In the genomic region with DNA sequence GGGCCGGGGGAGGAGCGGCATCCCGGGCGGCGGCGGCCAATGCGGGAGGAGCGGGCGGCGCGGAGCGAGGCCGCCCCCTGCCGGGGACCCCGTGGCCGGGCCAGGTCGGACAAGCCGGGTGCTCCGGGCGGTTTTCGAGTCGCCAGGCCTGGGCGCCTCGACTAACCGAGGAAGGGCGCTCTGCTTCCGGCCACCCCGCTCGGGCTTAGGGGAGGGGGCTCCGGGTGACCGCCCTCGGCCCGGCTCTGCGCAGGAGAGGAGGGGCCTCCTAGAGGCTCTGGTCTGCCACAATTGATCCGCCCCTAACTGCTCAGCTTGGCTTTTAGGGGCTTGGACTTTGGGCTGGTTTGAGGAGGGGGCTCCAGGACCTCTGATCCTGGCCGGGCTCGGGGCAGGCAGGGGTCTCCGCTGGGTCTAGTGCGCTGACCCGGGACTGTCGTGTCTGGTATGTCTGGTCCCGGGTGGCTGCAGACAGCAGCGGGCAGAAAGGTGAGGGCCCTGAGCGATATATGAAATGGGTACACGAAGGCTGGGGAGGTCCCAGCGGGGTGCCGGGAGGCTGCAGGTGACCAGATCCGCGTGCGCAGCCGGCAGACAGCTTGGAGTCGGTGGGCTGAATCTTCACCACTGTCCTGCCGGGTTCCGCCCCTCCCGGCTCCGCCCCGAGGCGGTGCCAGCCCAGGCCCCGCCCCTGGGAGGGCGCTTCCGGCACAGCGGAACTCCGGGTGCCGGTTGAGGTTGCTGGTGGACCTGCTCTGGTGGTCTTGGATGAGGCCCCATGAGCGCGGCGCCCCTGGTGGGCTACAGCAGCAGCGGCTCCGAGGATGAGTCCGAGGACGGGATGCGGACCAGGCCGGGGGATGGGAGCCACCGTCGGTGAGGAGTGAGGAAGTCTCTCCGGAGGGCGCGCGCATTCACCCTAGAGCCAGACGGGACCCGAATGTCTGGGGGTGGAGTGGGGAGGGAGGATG, we compare ENCODE assay signal across 1 cellular context.
TF ChIP-seq lines count a peak whose summit lies in the region.

A gene with protein sequence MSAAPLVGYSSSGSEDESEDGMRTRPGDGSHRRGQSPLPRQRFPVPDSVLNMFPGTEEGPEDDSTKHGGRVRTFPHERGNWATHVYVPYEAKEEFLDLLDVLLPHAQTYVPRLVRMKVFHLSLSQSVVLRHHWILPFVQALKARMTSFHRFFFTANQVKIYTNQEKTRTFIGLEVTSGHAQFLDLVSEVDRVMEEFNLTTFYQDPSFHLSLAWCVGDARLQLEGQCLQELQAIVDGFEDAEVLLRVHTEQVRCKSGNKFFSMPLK (plus strand): TSS at position 702 of the 971 bp plus-strand sequence. CDS start 77 bp downstream, at position 779.

TF ChIP-seq in HepG2, 621 proteins besides CTCF, POLR2A, EP300 and RAD21 (continued from another document and continues in another):
- TF ChIP-seq, protein P1, sequence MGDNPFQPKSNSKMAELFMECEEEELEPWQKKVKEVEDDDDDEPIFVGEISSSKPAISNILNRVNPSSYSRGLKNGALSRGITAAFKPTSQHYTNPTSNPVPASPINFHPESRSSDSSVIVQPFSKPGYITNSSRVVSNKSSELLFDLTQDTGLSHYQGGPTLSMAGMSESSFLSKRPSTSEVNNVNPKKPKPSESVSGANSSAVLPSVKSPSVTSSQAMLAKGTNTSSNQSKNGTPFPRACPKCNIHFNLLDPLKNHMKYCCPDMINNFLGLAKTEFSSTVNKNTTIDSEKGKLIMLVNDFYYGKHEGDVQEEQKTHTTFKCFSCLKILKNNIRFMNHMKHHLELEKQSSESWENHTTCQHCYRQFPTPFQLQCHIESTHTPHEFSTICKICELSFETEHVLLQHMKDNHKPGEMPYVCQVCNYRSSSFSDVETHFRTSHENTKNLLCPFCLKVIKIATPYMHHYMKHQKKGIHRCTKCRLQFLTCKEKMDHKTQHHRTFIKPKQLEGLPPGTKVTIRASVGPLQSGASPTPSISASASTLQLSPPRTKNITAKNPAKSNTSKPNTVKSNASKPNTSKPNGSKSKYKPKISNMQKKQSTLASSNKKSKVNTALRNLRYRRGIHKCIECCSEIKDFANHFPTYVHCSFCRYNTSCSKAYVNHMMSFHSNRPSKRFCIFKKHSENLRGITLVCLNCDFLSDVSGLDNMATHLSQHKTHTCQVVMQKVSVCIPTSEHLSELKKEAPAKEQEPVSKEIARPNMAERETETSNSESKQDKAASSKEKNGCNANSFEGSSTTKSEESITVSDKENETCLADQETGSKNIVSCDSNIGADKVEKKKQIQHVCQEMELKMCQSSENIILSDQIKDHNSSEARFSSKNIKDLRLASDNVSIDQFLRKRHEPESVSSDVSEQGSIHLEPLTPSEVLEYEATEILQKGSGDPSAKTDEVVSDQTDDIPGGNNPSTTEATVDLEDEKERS (CRISPR knock-in tag; IDR thresholded peaks at IDR 0.05): peak; percentile 89
- peak; percentile 36 for TF ChIP-seq IKZF4 (CRISPR knock-in tag; IDR thresholded peaks at IDR 0.05; ENCODE audit: borderline replicate concordance, low read depth, not compliant biosample characterization)
- TF ChIP-seq NCOA1 (CRISPR knock-in tag; IDR thresholded peaks at IDR 0.05): no peak
- TF ChIP-seq NCOR1 (IDR thresholded peaks at IDR 0.05; ENCODE audit: borderline replicate concordance, low read length): peak; percentile 71
- peak; percentile 78; the same call in 1 of the 2 replicates for TF ChIP-seq GATAD1 (CRISPR knock-in tag; IDR thresholded peaks at IDR 0.05)
- TF ChIP-seq MYNN (CRISPR knock-in tag; IDR thresholded peaks at IDR 0.05; ENCODE audit: low read depth): no peak
- no peak for TF ChIP-seq ZNF644 (CRISPR knock-in tag; IDR thresholded peaks at IDR 0.05; ENCODE audit: low read depth)
- 0 out of 2 replicates have a peak, but pooled peaks have one; percentile 43 for TF ChIP-seq ZNF546 (CRISPR knock-in tag; conservative IDR thresholded peaks at IDR 0.05)
- TF ChIP-seq, protein P2, sequence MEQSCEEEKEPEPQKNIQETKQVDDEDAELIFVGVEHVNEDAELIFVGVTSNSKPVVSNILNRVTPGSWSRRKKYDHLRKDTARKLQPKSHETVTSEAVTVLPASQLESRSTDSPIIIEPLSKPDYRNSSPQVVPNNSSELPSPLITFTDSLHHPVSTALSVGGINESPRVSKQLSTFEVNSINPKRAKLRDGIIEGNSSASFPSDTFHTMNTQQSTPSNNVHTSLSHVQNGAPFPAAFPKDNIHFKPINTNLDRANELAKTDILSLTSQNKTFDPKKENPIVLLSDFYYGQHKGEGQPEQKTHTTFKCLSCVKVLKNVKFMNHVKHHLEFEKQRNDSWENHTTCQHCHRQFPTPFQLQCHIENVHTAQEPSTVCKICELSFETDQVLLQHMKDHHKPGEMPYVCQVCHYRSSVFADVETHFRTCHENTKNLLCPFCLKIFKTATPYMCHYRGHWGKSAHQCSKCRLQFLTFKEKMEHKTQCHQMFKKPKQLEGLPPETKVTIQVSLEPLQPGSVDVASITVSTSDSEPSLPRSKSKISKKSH (CRISPR knock-in tag; IDR thresholded peaks at IDR 0.05; ENCODE audit: borderline replicate concordance): peak; percentile 94
- peak; percentile 59; the same call in 1 of the 2 replicates for TF ChIP-seq RFXANK (CRISPR knock-in tag; IDR thresholded peaks at IDR 0.05)
- TF ChIP-seq, protein P3, sequence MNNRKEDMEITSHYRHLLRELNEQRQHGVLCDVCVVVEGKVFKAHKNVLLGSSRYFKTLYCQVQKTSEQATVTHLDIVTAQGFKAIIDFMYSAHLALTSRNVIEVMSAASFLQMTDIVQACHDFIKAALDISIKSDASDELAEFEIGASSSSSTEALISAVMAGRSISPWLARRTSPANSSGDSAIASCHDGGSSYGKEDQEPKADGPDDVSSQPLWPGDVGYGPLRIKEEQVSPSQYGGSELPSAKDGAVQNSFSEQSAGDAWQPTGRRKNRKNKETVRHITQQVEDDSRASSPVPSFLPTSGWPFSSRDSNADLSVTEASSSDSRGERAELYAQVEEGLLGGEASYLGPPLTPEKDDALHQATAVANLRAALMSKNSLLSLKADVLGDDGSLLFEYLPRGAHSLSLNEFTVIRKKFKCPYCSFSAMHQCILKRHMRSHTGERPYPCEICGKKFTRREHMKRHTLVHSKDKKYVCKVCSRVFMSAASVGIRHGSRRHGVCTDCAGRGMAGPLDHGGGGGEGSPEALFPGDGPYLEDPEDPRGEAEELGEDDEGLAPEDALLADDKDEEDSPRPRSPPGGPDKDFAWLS (CRISPR knock-in tag; IDR thresholded peaks at IDR 0.05; ENCODE audit: borderline replicate concordance): no peak; the same call in 1 of the 2 replicates
- TF ChIP-seq MATR3 (CRISPR knock-in tag; IDR thresholded peaks at IDR 0.05): no peak
- peak; percentile 67; the same call in 1 of the 2 replicates for TF ChIP-seq HDAC2 (CRISPR knock-in tag; IDR thresholded peaks at IDR 0.05)
- TF ChIP-seq RXRA (CRISPR knock-in tag; IDR thresholded peaks at IDR 0.05): peak; percentile 73; the same call in 1 of the 2 replicates
- no peak for TF ChIP-seq CENPT (CRISPR knock-in tag; IDR thresholded peaks at IDR 0.05; ENCODE audit: low read depth)
- TF ChIP-seq REL (CRISPR knock-in tag; conservative IDR thresholded peaks at IDR 0.05): no peak
- TF ChIP-seq SRF (IDR thresholded peaks at IDR 0.05; ENCODE audit: low read depth, low read length): no peak
- TF ChIP-seq ZNF724P (CRISPR knock-in tag; IDR thresholded peaks at IDR 0.05; ENCODE audit: borderline replicate concordance): peak; percentile 37; the same call in 1 of the 2 replicates
- no peak; the same call in 1 of the 2 replicates for TF ChIP-seq ZNF224 (CRISPR knock-in tag; IDR thresholded peaks at IDR 0.05)
- no peak for TF ChIP-seq ZNF180 (CRISPR knock-in tag; IDR thresholded peaks at IDR 0.05; ENCODE audit: borderline replicate concordance, low read depth)
- no peak for TF ChIP-seq ZNF496 (CRISPR knock-in tag; IDR thresholded peaks at IDR 0.05; ENCODE audit: insufficient replicate concordance)
- TF ChIP-seq ZNF776 (CRISPR knock-in tag; IDR thresholded peaks at IDR 0.05): no peak
- TF ChIP-seq, protein P4, sequence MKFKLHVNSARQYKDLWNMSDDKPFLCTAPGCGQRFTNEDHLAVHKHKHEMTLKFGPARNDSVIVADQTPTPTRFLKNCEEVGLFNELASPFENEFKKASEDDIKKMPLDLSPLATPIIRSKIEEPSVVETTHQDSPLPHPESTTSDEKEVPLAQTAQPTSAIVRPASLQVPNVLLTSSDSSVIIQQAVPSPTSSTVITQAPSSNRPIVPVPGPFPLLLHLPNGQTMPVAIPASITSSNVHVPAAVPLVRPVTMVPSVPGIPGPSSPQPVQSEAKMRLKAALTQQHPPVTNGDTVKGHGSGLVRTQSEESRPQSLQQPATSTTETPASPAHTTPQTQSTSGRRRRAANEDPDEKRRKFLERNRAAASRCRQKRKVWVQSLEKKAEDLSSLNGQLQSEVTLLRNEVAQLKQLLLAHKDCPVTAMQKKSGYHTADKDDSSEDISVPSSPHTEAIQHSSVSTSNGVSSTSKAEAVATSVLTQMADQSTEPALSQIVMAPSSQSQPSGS (CRISPR knock-in tag; IDR thresholded peaks at IDR 0.05): peak; percentile 13; the same call in 1 of the 2 replicates
- peak; percentile 90 for TF ChIP-seq ZNF556 (CRISPR knock-in tag; IDR thresholded peaks at IDR 0.05; ENCODE audit: borderline replicate concordance)
- TF ChIP-seq PAWR (CRISPR knock-in tag; IDR thresholded peaks at IDR 0.05; ENCODE audit: borderline replicate concordance): 0 out of 2 replicates have a peak, but pooled peaks have one; percentile 22
- no peak for TF ChIP-seq NR1H2 (CRISPR knock-in tag; IDR thresholded peaks at IDR 0.05; ENCODE audit: borderline replicate concordance, low read depth)
- TF ChIP-seq HIVEP1 (CRISPR knock-in tag; IDR thresholded peaks at IDR 0.05): peak; percentile 59
- peak; percentile 70 for TF ChIP-seq KMT2B (CRISPR knock-in tag; IDR thresholded peaks at IDR 0.05)
- TF ChIP-seq PHF5A (CRISPR knock-in tag; IDR thresholded peaks at IDR 0.05; ENCODE audit: low read depth, unreplicated experiment): no peak
- peak; percentile 67; the same call in 1 of the 2 replicates for TF ChIP-seq GLI4 (CRISPR knock-in tag; IDR thresholded peaks at IDR 0.05; ENCODE audit: borderline replicate concordance)
- no peak for TF ChIP-seq PLRG1 (conservative IDR thresholded peaks at IDR 0.05)
- no peak for TF ChIP-seq ZNF652 (CRISPR knock-in tag; IDR thresholded peaks at IDR 0.05; ENCODE audit: borderline replicate concordance, low read depth)
- no peak; the same call in 1 of the 2 replicates for TF ChIP-seq BORCS8-MEF2B (CRISPR knock-in tag; IDR thresholded peaks at IDR 0.05)
- TF ChIP-seq TOPORS (CRISPR knock-in tag; IDR thresholded peaks at IDR 0.05): peak; percentile 61; the same call in 1 of the 2 replicates
- no peak for TF ChIP-seq MTA1 (CRISPR knock-in tag; IDR thresholded peaks at IDR 0.05; ENCODE audit: borderline replicate concordance)
- TF ChIP-seq, protein P5, sequence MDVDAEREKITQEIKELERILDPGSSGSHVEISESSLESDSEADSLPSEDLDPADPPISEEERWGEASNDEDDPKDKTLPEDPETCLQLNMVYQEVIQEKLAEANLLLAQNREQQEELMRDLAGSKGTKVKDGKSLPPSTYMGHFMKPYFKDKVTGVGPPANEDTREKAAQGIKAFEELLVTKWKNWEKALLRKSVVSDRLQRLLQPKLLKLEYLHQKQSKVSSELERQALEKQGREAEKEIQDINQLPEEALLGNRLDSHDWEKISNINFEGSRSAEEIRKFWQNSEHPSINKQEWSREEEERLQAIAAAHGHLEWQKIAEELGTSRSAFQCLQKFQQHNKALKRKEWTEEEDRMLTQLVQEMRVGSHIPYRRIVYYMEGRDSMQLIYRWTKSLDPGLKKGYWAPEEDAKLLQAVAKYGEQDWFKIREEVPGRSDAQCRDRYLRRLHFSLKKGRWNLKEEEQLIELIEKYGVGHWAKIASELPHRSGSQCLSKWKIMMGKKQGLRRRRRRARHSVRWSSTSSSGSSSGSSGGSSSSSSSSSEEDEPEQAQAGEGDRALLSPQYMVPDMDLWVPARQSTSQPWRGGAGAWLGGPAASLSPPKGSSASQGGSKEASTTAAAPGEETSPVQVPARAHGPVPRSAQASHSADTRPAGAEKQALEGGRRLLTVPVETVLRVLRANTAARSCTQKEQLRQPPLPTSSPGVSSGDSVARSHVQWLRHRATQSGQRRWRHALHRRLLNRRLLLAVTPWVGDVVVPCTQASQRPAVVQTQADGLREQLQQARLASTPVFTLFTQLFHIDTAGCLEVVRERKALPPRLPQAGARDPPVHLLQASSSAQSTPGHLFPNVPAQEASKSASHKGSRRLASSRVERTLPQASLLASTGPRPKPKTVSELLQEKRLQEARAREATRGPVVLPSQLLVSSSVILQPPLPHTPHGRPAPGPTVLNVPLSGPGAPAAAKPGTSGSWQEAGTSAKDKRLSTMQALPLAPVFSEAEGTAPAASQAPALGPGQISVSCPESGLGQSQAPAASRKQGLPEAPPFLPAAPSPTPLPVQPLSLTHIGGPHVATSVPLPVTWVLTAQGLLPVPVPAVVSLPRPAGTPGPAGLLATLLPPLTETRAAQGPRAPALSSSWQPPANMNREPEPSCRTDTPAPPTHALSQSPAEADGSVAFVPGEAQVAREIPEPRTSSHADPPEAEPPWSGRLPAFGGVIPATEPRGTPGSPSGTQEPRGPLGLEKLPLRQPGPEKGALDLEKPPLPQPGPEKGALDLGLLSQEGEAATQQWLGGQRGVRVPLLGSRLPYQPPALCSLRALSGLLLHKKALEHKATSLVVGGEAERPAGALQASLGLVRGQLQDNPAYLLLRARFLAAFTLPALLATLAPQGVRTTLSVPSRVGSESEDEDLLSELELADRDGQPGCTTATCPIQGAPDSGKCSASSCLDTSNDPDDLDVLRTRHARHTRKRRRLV (CRISPR knock-in tag; IDR thresholded peaks at IDR 0.05): peak; percentile 79
- no peak for TF ChIP-seq ZNF563 (CRISPR knock-in tag; IDR thresholded peaks at IDR 0.05)
- peak; percentile 38; the same call in 1 of the 2 replicates for TF ChIP-seq ZNF12 (CRISPR knock-in tag; IDR thresholded peaks at IDR 0.05)
- TF ChIP-seq ZNF605 (CRISPR knock-in tag; IDR thresholded peaks at IDR 0.05): peak; percentile 88
- TF ChIP-seq ZBTB20 (CRISPR knock-in tag; IDR thresholded peaks at IDR 0.05; ENCODE audit: borderline replicate concordance, low read depth): peak; percentile 78; the same call in 1 of the 2 replicates
- no peak for TF ChIP-seq HNRNPUL1 (IDR thresholded peaks at IDR 0.05; ENCODE audit: low read depth, low read length)
- TF ChIP-seq KAT2B (IDR thresholded peaks at IDR 0.05; ENCODE audit: borderline replicate concordance, low read depth, low read length): no peak
- peak; percentile 56 for TF ChIP-seq PTBP1 (IDR thresholded peaks at IDR 0.05; ENCODE audit: low read depth, low read length, poor library complexity, severe bottlenecking)
- no peak for TF ChIP-seq TMF1 (CRISPR knock-in tag; IDR thresholded peaks at IDR 0.05; ENCODE audit: low read depth)
- no peak for TF ChIP-seq RBM22 (optimal IDR thresholded peaks at IDR 0.05; ENCODE audit: low read length)
- peak; percentile 85 for TF ChIP-seq YEATS4 (CRISPR knock-in tag; IDR thresholded peaks at IDR 0.05; ENCODE audit: borderline replicate concordance)
- TF ChIP-seq ATF7-NPFF (CRISPR knock-in tag; IDR thresholded peaks at IDR 0.05; ENCODE audit: low read depth): peak; percentile 23
- TF ChIP-seq, protein P6, sequence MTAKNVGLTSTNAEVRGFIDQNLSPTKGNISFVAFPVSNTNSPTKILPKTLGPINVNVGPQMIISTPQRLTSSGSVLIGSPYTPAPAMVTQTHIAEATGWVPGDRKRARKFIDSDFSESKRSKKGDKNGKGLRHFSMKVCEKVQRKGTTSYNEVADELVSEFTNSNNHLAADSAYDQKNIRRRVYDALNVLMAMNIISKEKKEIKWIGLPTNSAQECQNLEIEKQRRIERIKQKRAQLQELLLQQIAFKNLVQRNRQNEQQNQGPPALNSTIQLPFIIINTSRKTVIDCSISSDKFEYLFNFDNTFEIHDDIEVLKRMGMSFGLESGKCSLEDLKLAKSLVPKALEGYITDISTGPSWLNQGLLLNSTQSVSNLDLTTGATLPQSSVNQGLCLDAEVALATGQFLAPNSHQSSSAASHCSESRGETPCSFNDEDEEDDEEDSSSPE (CRISPR knock-in tag; IDR thresholded peaks at IDR 0.05): 0 out of 2 replicates have a peak, but pooled peaks have one; percentile 16
- peak; percentile 75 for TF ChIP-seq ZNF331 (CRISPR knock-in tag; IDR thresholded peaks at IDR 0.05)
- no peak for TF ChIP-seq ZSCAN22 (CRISPR knock-in tag; IDR thresholded peaks at IDR 0.05)
